1 cellular context compared by ENCODE assay signal in genomic region chr1:230632273-230632873, GRCh38.
TF ChIP-seq lines count a peak whose summit lies in the region.

No MANE protein-coding gene starts in this region.

TF ChIP-seq in HepG2, 621 proteins besides CTCF, POLR2A, EP300 and RAD21 (continued from another document and continues in another):
- TF ChIP-seq CEBPZ (IDR thresholded peaks at IDR 0.05; ENCODE audit: low read length) (no peak), ZNF614 (CRISPR knock-in tag; IDR thresholded peaks at IDR 0.05; ENCODE audit: borderline replicate concordance) (no peak), CCAR2 (optimal IDR thresholded peaks at IDR 0.05; ENCODE audit: low read depth, low read length) (no peak), MYPOP (CRISPR knock-in tag; IDR thresholded peaks at IDR 0.05) (0 out of 2 replicates have a peak, but pooled peaks have one; percentile 43), ZNF850 (CRISPR knock-in tag; conservative IDR thresholded peaks at IDR 0.05) (no peak), JUNB (CRISPR knock-in tag; IDR thresholded peaks at IDR 0.05; ENCODE audit: borderline replicate concordance) (no peak), FOXM1 (CRISPR knock-in tag; IDR thresholded peaks at IDR 0.05) (no peak), GPBP1L1 (CRISPR knock-in tag; IDR thresholded peaks at IDR 0.05) (no peak), ZNF749 (CRISPR knock-in tag; IDR thresholded peaks at IDR 0.05; ENCODE audit: borderline replicate concordance) (no peak), SALL2 (CRISPR knock-in tag; IDR thresholded peaks at IDR 0.05) (0 out of 2 replicates have a peak, but pooled peaks have one; percentile 47), SCMH1 (CRISPR knock-in tag; IDR thresholded peaks at IDR 0.05; ENCODE audit: borderline replicate concordance) (no peak), KDM6A (CRISPR knock-in tag; IDR thresholded peaks at IDR 0.05; ENCODE audit: low read depth) (no peak), ZNF501 (CRISPR knock-in tag; IDR thresholded peaks at IDR 0.05) (no peak), SMARCE1 (IDR thresholded peaks at IDR 0.05; ENCODE audit: borderline replicate concordance) (no peak), NPAS2 (CRISPR knock-in tag; IDR thresholded peaks at IDR 0.05; ENCODE audit: borderline replicate concordance) (no peak), ZNF605 (CRISPR knock-in tag; IDR thresholded peaks at IDR 0.05) (no peak), ZNF713 (CRISPR knock-in tag; IDR thresholded peaks at IDR 0.05) (no peak), SMC3 (IDR thresholded peaks at IDR 0.05; ENCODE audit: low read length) (peak; percentile 90), HOXD1 (CRISPR knock-in tag; IDR thresholded peaks at IDR 0.05) (no peak), MED1 (CRISPR knock-in tag; IDR thresholded peaks at IDR 0.05) (peak; percentile 31; the same call in 1 of the 2 replicates), KLF9 (CRISPR knock-in tag; IDR thresholded peaks at IDR 0.05; ENCODE audit: low read depth) (no peak), SAP130 (CRISPR knock-in tag; IDR thresholded peaks at IDR 0.05; ENCODE audit: low read depth) (peak; percentile 18; the same call in 1 of the 2 replicates), HMG20A (CRISPR knock-in tag; IDR thresholded peaks at IDR 0.05; ENCODE audit: borderline replicate concordance) (no peak), ERF (CRISPR knock-in tag; IDR thresholded peaks at IDR 0.05) (no peak), ZFX (CRISPR knock-in tag; IDR thresholded peaks at IDR 0.05; ENCODE audit: low read depth) (peak; percentile 24; the same call in 1 of the 2 replicates), GATAD2A (CRISPR knock-in tag; IDR thresholded peaks at IDR 0.05) (no peak), FOXO1 (CRISPR knock-in tag; IDR thresholded peaks at IDR 0.05) (no peak), ZNF777 (CRISPR knock-in tag; IDR thresholded peaks at IDR 0.05) (no peak), NR2F2 (IDR thresholded peaks at IDR 0.05; ENCODE audit: borderline replicate concordance, low read depth) (peak; percentile 13; the same call in 1 of the 2 replicates), ZNF720 (CRISPR knock-in tag; IDR thresholded peaks at IDR 0.05) (no peak), ZNF354B (CRISPR knock-in tag; IDR thresholded peaks at IDR 0.05) (no peak), RAD51 (IDR thresholded peaks at IDR 0.05; ENCODE audit: borderline replicate concordance) (no peak), PITX1 (CRISPR knock-in tag; IDR thresholded peaks at IDR 0.05) (no peak), ZNF121 (CRISPR knock-in tag; IDR thresholded peaks at IDR 0.05) (no peak), STAG1 (CRISPR knock-in tag; IDR thresholded peaks at IDR 0.05) (peak; percentile 98), BRD4 (CRISPR knock-in tag; IDR thresholded peaks at IDR 0.05) (no peak), ZFP91 (CRISPR knock-in tag; IDR thresholded peaks at IDR 0.05; ENCODE audit: borderline replicate concordance) (no peak), ZMYM3 (CRISPR knock-in tag; IDR thresholded peaks at IDR 0.05) (0 out of 2 replicates have a peak, but pooled peaks have one; percentile 11), AFF4 (CRISPR knock-in tag; IDR thresholded peaks at IDR 0.05) (no peak), POGK (CRISPR knock-in tag; conservative IDR thresholded peaks at IDR 0.05) (no peak), ZBTB49 (CRISPR knock-in tag; IDR thresholded peaks at IDR 0.05; ENCODE audit: borderline replicate concordance) (0 out of 2 replicates have a peak, but pooled peaks have one; percentile 34), NR1H2 (CRISPR knock-in tag; IDR thresholded peaks at IDR 0.05; ENCODE audit: borderline replicate concordance, low read depth) (no peak), ESRRA (CRISPR knock-in tag; IDR thresholded peaks at IDR 0.05; ENCODE audit: low read depth) (0 out of 2 replicates have a peak, but pooled peaks have one; percentile 56), ZBTB14 (CRISPR knock-in tag; IDR thresholded peaks at IDR 0.05) (no peak)
- TF ChIP-seq, protein P1, sequence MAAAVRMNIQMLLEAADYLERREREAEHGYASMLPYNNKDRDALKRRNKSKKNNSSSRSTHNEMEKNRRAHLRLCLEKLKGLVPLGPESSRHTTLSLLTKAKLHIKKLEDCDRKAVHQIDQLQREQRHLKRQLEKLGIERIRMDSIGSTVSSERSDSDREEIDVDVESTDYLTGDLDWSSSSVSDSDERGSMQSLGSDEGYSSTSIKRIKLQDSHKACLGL (CRISPR knock-in tag; IDR thresholded peaks at IDR 0.05): no peak
- TF ChIP-seq, protein P2, sequence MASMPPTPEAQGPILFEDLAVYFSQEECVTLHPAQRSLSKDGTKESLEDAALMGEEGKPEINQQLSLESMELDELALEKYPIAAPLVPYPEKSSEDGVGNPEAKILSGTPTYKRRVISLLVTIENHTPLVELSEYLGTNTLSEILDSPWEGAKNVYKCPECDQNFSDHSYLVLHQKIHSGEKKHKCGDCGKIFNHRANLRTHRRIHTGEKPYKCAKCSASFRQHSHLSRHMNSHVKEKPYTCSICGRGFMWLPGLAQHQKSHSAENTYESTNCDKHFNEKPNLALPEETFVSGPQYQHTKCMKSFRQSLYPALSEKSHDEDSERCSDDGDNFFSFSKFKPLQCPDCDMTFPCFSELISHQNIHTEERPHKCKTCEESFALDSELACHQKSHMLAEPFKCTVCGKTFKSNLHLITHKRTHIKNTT (CRISPR knock-in tag; IDR thresholded peaks at IDR 0.05): no peak
- TF ChIP-seq, protein P3, sequence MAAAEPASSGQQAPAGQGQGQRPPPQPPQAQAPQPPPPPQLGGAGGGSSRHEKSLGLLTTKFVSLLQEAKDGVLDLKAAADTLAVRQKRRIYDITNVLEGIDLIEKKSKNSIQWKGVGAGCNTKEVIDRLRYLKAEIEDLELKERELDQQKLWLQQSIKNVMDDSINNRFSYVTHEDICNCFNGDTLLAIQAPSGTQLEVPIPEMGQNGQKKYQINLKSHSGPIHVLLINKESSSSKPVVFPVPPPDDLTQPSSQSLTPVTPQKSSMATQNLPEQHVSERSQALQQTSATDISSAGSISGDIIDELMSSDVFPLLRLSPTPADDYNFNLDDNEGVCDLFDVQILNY (CRISPR knock-in tag; conservative IDR thresholded peaks at IDR 0.05): no peak
